8 cellular contexts compared by ENCODE assay signal in the genomic region with DNA sequence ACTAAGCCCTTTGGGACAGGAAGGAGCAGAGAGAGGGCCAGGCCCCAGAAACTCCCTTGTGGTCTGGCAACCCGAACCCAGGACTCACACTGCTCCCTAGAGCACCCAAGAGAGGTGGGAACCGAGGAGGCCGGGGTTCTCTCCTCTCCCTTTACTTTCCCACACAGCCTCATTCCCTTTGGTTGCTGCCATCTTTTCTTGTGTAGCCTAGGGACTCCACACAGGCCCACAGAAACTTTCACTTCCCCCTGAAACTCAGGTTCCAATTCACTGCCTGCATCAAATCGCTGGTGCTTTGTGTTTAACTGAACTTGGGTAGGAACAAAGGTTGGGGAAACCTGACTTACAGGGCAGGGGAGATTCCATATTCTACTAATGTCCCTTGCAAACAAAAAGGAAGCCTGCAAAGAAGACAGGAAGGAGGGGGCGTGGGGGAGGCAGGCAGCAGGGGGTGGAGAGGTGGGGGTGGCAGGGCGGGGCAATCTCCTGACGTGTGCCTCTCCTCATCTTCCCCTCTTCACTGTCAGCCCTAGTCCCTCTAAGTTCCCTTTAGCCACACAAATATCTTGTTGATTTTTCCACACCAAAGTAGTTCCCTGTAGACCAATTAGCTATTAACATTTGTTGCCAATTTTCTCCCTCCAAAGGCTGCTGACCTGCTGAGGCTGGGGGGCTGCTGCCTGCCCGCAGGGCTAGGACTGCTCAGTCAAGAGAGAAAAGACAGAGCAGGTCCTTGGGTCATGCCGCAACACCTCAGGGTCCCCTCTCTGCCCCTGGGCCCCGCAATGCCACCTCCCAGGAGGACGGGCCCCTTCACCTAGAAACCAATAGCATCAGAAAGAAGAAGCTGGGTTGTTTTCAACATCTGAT. TPM values are rescaled to one million over a fixed set of nuclear protein-coding genes. Genes with fewer than 3 reads are reported as not detected.
A peak's percentile ranks its signal among the peaks of the same experiment; 100 is the strongest.
DNase-seq lines count a peak whose midpoint lies in the region; ATAC-seq lines count a peak whose summit lies in the region.

No MANE protein-coding gene starts in this region.

- peak overlapping the region; percentile 73 for H3K27ac ChIP-seq in iPS-20b (ENCODE audit: low read length)

- peaks cover 64% of the 10 kb centered on the region for H3K4me1 Mint-ChIP-seq in activated T-helper 1 cell treated with anti-CD3 and anti-CD28 coated beads, Interleukin-12 subunit alpha, Interleukin-12 subunit beta, Interleukin-2, Interleukin-4 antibody, amounts not matched to agents 30 ng/mL and 10 ng/mL and 1 ng/mL, durations not matched to agents 14 hours and 24 hours and 36 hours (ENCODE audit: low read depth)
- peaks cover 52% of the 10 kb centered on the region for H3K4me1 Mint-ChIP-seq in stimulated activated effector memory CD8-positive, alpha-beta T cell treated with anti-CD3 and anti-CD28 coated beads, Interleukin-12 subunit alpha, Interleukin-12 subunit beta, amount 100 ng/mL, for 72 hours

- peak overlapping the region; percentile 56 for H3K4me3 Mint-ChIP-seq in activated T-helper 1 cell treated with anti-CD3 and anti-CD28 coated beads, Interleukin-12 subunit alpha, Interleukin-12 subunit beta, Interleukin-2, Interleukin-4 antibody, amounts not matched to agents 30 ng/mL and 10 ng/mL and 1 ng/mL, durations not matched to agents 14 hours and 24 hours and 36 hours
- peak overlapping the region; percentile 53 for H3K4me3 Mint-ChIP-seq in stimulated activated effector memory CD8-positive, alpha-beta T cell treated with anti-CD3 and anti-CD28 coated beads, Interleukin-12 subunit alpha, Interleukin-12 subunit beta, amount 100 ng/mL, for 72 hours

- H3K27me3 Mint-ChIP-seq in activated T-helper 1 cell treated with anti-CD3 and anti-CD28 coated beads, Interleukin-12 subunit alpha, Interleukin-12 subunit beta, Interleukin-2, Interleukin-4 antibody, amounts not matched to agents 30 ng/mL and 10 ng/mL and 1 ng/mL, durations not matched to agents 14 hours and 24 hours and 36 hours (ENCODE audit: insufficient read depth): no peaks in the 10 kb centered on the region

- H3K36me3 Mint-ChIP-seq in activated T-helper 1 cell treated with anti-CD3 and anti-CD28 coated beads, Interleukin-12 subunit alpha, Interleukin-12 subunit beta, Interleukin-2, Interleukin-4 antibody, amounts not matched to agents 30 ng/mL and 10 ng/mL and 1 ng/mL, durations not matched to agents 14 hours and 24 hours and 36 hours (ENCODE audit: low read depth): peaks cover 14% of the 10 kb centered on the region
- H3K36me3 Mint-ChIP-seq in stimulated activated effector memory CD8-positive, alpha-beta T cell treated with anti-CD3 and anti-CD28 coated beads, Interleukin-12 subunit alpha, Interleukin-12 subunit beta, amount 100 ng/mL, for 72 hours: peaks cover 8% of the 10 kb centered on the region

- peak overlapping the region; percentile 64 for H3K9ac ChIP-seq in iPS-20b (ENCODE audit: low read depth, low read length)

- intact Hi-C loops in activated T-helper 1 cell treated with anti-CD3 and anti-CD28 coated beads, Interleukin-12 subunit alpha, Interleukin-12 subunit beta, Interleukin-2, Interleukin-4 antibody, amounts not matched to agents 30 ng/mL and 10 ng/mL and 1 ng/mL, durations not matched to agents 14 hours and 24 hours and 36 hours (cut with micrococcal nuclease): loop anchor here (1.0 to 2.0 kb wide), 4 partner anchors 8 to 92 kb away; a partner anchor contains a TSS

- DNase-seq in NOMO-1 treated with DMSO at 0.1 percent for 48 hours (lab: John Stamatoyannopoulos, UW; ENCODE audit: unreplicated experiment) (peak; percentile 83), GM19240 (ENCODE audit: insufficient read length, low spot score) (no peak), mesenteric fat pad (ENCODE audit: low spot score) (no peak)
- peak; percentile 44 for DNase-seq in activated T-helper 1 cell treated with anti-CD3 and anti-CD28 coated beads, Interleukin-12 subunit alpha, Interleukin-12 subunit beta, Interleukin-2, Interleukin-4 antibody, amounts not matched to agents 30 ng/mL and 10 ng/mL and 1 ng/mL, durations not matched to agents 14 hours and 24 hours and 36 hours (ENCODE audit: low spot score)
- DNase-seq in stimulated activated effector memory CD8-positive, alpha-beta T cell treated with anti-CD3 and anti-CD28 coated beads, Interleukin-12 subunit alpha, Interleukin-12 subunit beta, amount 100 ng/mL, for 72 hours (ENCODE audit: low spot score in 2 of 2): no peak

- H3K9me3 ChIP-seq in iPS-20b (ENCODE audit: insufficient read depth, low read depth, low read length): no peaks in the 10 kb centered on the region

- peak overlapping the region; percentile 2; the same call in 1 of the 2 replicates for H3K4me3 ChIP-seq in iPS-20b (ENCODE audit: low read length)

- H3K27me3 ChIP-seq in iPS-20b (ENCODE audit: insufficient read depth, low read length): no peaks in the 10 kb centered on the region

- H3K36me3 ChIP-seq in iPS-20b (ENCODE audit: insufficient read depth, low read depth, low read length): peaks cover 9% of the 10 kb centered on the region; the same call in 1 of the 2 replicates

- ATAC-seq in GM18517 (IDR thresholded peaks at IDR 0.05; ENCODE audit: unreplicated experiment): peak; percentile 53
- peak; percentile 49 for ATAC-seq in HG02678 (IDR thresholded peaks at IDR 0.05; ENCODE audit: unreplicated experiment)
- peak; percentile 51 for ATAC-seq in stimulated activated effector memory CD8-positive, alpha-beta T cell treated with anti-CD3 and anti-CD28 coated beads, Interleukin-12 subunit alpha, Interleukin-12 subunit beta, amount 100 ng/mL, for 72 hours

- no peaks in the 10 kb centered on the region for H3K9me3 Mint-ChIP-seq in activated T-helper 1 cell treated with anti-CD3 and anti-CD28 coated beads, Interleukin-12 subunit alpha, Interleukin-12 subunit beta, Interleukin-2, Interleukin-4 antibody, amounts not matched to agents 30 ng/mL and 10 ng/mL and 1 ng/mL, durations not matched to agents 14 hours and 24 hours and 36 hours
- no peaks in the 10 kb centered on the region for H3K9me3 Mint-ChIP-seq in stimulated activated effector memory CD8-positive, alpha-beta T cell treated with anti-CD3 and anti-CD28 coated beads, Interleukin-12 subunit alpha, Interleukin-12 subunit beta, amount 100 ng/mL, for 72 hours

- peak overlapping the region; percentile 93 for H3K27ac Mint-ChIP-seq in activated T-helper 1 cell treated with anti-CD3 and anti-CD28 coated beads, Interleukin-12 subunit alpha, Interleukin-12 subunit beta, Interleukin-2, Interleukin-4 antibody, amounts not matched to agents 30 ng/mL and 10 ng/mL and 1 ng/mL, durations not matched to agents 14 hours and 24 hours and 36 hours
- H3K27ac Mint-ChIP-seq in stimulated activated effector memory CD8-positive, alpha-beta T cell treated with anti-CD3 and anti-CD28 coated beads, Interleukin-12 subunit alpha, Interleukin-12 subunit beta, amount 100 ng/mL, for 72 hours: peak overlapping the region; percentile 95

- peaks cover 44% of the 10 kb centered on the region for H3K4me1 ChIP-seq in iPS-20b (ENCODE audit: insufficient read depth, low read length)

RNA-seq across cellular contexts. Expression of a gene that starts 8.0 kb away (rescaled TPM):
- total RNA-seq in activated T-helper 1 cell treated with anti-CD3 and anti-CD28 coated beads, Interleukin-12 subunit alpha, Interleukin-12 subunit beta, Interleukin-2, Interleukin-4 antibody, amounts not matched to agents 30 ng/mL and 10 ng/mL and 1 ng/mL, durations not matched to agents 14 hours and 24 hours and 36 hours: 35.6 and 37.7 TPM in 2 replicates
- 25.9 TPM for total RNA-seq in mesenteric fat pad

RNA-seq across cellular contexts. Expression of a gene that starts 23.5 kb away (rescaled TPM):
- total RNA-seq in activated T-helper 1 cell treated with anti-CD3 and anti-CD28 coated beads, Interleukin-12 subunit alpha, Interleukin-12 subunit beta, Interleukin-2, Interleukin-4 antibody, amounts not matched to agents 30 ng/mL and 10 ng/mL and 1 ng/mL, durations not matched to agents 14 hours and 24 hours and 36 hours: 19.7 and 21.0 TPM in 2 replicates
- 11.5 TPM for total RNA-seq in mesenteric fat pad

Comparison
In these comparisons a context has a peak if more than half of its experiments do, and no peak if none do; other contexts are left out.
1. DNase-seq: peak in NOMO-1 treated with DMSO at 0.1 percent for 48 hours (single experiment) and activated T-helper 1 cell treated with anti-CD3 and anti-CD28 coated beads, Interleukin-12 subunit alpha, Interleukin-12 subunit beta, Interleukin-2, Interleukin-4 antibody, amounts not matched to agents 30 ng/mL and 10 ng/mL and 1 ng/mL, durations not matched to agents 14 hours and 24 hours and 36 hours (single experiment); none in stimulated activated effector memory CD8-positive, alpha-beta T cell treated with anti-CD3 and anti-CD28 coated beads, Interleukin-12 subunit alpha, Interleukin-12 subunit beta, amount 100 ng/mL, for 72 hours (0 of 2), GM19240 (single experiment) and mesenteric fat pad (single experiment).
2. Peak in every context shown above with its lines, with median percentiles within 50 percentile points of each other: ATAC-seq.